10 cellular contexts compared by ENCODE assay signal in the genomic region with DNA sequence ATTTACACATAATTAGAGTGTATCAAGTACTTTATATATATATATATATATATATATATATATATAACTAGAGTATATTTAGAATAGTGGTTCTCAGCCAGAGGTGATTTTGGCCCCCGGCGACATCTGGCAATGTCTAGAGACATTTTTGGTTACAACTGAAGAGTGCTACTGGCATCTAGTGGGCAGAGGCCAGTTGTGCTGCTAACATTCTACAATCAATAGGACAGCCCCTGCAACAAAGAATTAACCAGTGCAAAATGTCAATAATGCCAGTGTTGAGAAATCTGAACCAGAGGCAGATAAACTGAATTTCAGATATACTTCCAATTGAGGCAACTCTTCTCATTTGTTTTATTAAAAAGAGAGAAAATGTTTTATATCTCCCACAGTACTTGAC. TPM values are rescaled to one million over a fixed set of nuclear protein-coding genes. Genes with fewer than 3 reads are reported as not detected.
DNase-seq lines count a peak whose midpoint lies in the region; ATAC-seq and TF ChIP-seq lines count a peak whose summit lies in the region.
"Had no signal": no experiment of that assay in that cellular context is flagged by ENCODE, and none has a peak within 500 bp of the region (broad histone marks: within the 10 kb centered on the region; RNA-seq: fewer than 3 reads in every experiment).

No MANE protein-coding gene starts in this region.

- peaks cover 87% of the 10 kb centered on the region for H3K79me2 ChIP-seq in Karpas-422 (ENCODE audit: low read length)
- peaks cover 73% of the 10 kb centered on the region for H3K79me2 ChIP-seq in hepatocyte

- 0 out of 2 replicates have a peak overlapping the region, but pooled peaks have one; percentile 1 for H3K9ac ChIP-seq in Karpas-422 (ENCODE audit: low read length)
- H3K9ac ChIP-seq: BLaER1 had no signal

- peak; percentile 28 for TF ChIP-seq CTCF in GM20000 (IDR thresholded peaks at IDR 0.05; ENCODE audit: extremely low read depth, missing control alignments)
- peak; percentile 50 for TF ChIP-seq CTCF in hepatocyte (IDR thresholded peaks at IDR 0.05; ENCODE audit: poor library complexity)

- DNase-seq in NCI-H1105 treated with DMSO at 0.1 percent for 48 hours (lab: John Stamatoyannopoulos, UW) (peak; percentile 18), NCI-H1105 (lab: John Stamatoyannopoulos, UW) (no peak), GM20000 (ENCODE audit: low spot score) (no peak), Karpas-422 (peak; percentile 93), hepatocyte (ENCODE audit: low spot score) (peak; percentile 30), ureter (ENCODE audit: low spot score) (no peak)
- DNase-seq in activated T-helper 2 cell treated with anti-CD3 and anti-CD28 coated beads, Interferon-gamma antibody, Interleukin-2, Interleukin-4, amounts not matched to agents 10 μg/mL and 5 μg/mL and 100 μg/mL, durations not matched to agents 14 hours and 24 hours and 36 hours (ENCODE audit: low spot score): no peak

- intact Hi-C loops in activated T-helper 2 cell treated with anti-CD3 and anti-CD28 coated beads, Interferon-gamma antibody, Interleukin-2, Interleukin-4, amounts not matched to agents 10 μg/mL and 5 μg/mL and 100 μg/mL, durations not matched to agents 14 hours and 24 hours and 36 hours (cut with micrococcal nuclease): loop anchor here (5.0 kb wide), 1 partner anchor 215 kb away; no protein-coding TSS in a partner anchor

- H4K20me1 ChIP-seq in Karpas-422 (ENCODE audit: insufficient read depth, low read depth, low read length) (no peaks in the 10 kb centered on the region), hepatocyte (ENCODE audit: insufficient read depth, poor library complexity, severe bottlenecking) (peaks cover 11% of the 10 kb centered on the region)
- H4K20me1 ChIP-seq: BLaER1 had no signal

- H3K9me2 ChIP-seq in Karpas-422 (replicated peaks; ENCODE audit: insufficient read depth, low read length) (no peaks in the 10 kb centered on the region), hepatocyte (replicated peaks; ENCODE audit: insufficient read depth) (no peaks in the 10 kb centered on the region)

- peaks cover 76% of the 10 kb centered on the region for H3K36me3 Mint-ChIP-seq in activated T-helper 2 cell treated with anti-CD3 and anti-CD28 coated beads, Interferon-gamma antibody, Interleukin-2, Interleukin-4, amounts not matched to agents 10 μg/mL and 5 μg/mL and 100 μg/mL, durations not matched to agents 14 hours and 24 hours and 36 hours (ENCODE audit: low read depth)

- no peaks in the 10 kb centered on the region for H3K27me3 Mint-ChIP-seq in activated T-helper 2 cell treated with anti-CD3 and anti-CD28 coated beads, Interferon-gamma antibody, Interleukin-2, Interleukin-4, amounts not matched to agents 10 μg/mL and 5 μg/mL and 100 μg/mL, durations not matched to agents 14 hours and 24 hours and 36 hours (ENCODE audit: low read depth)

- H2AFZ ChIP-seq in Karpas-422 (ENCODE audit: low read length) (no peak overlapping the region), hepatocyte (no peak overlapping the region)

- H3K4me1 Mint-ChIP-seq in activated T-helper 2 cell treated with anti-CD3 and anti-CD28 coated beads, Interferon-gamma antibody, Interleukin-2, Interleukin-4, amounts not matched to agents 10 μg/mL and 5 μg/mL and 100 μg/mL, durations not matched to agents 14 hours and 24 hours and 36 hours (ENCODE audit: low read depth): peaks cover 38% of the 10 kb centered on the region

- WGBS in hepatocyte (ENCODE audit: low lambda C conversion rate, missing lambda C conversion rate): 65% methylated on average over 2 of the region's 2 CpGs

- H3K27me3 ChIP-seq in Karpas-422 (ENCODE audit: low read length) (no peaks in the 10 kb centered on the region), hepatocyte (no peaks in the 10 kb centered on the region)
- H3K27me3 ChIP-seq: BLaER1 had no signal

- H3K36me3 ChIP-seq in Karpas-422 (ENCODE audit: insufficient read depth, low read length): peaks cover 44% of the 10 kb centered on the region; the same call in 1 of the 2 replicates
- no peaks in the 10 kb centered on the region for H3K36me3 ChIP-seq in hepatocyte (replicated peaks; ENCODE audit: insufficient read depth, low read depth)

- H3K4me2 ChIP-seq in Karpas-422 (ENCODE audit: low read depth, low read length, poor library complexity, severe bottlenecking) (peak overlapping the region; percentile 26), hepatocyte (no peak overlapping the region)
- H3K4me2 ChIP-seq: BLaER1 had no signal

- no peak for ATAC-seq in HG03039 (IDR thresholded peaks at IDR 0.05; ENCODE audit: unreplicated experiment)

- H3K9me3 ChIP-seq in Karpas-422 (ENCODE audit: low read length) (no peaks in the 10 kb centered on the region), hepatocyte (ENCODE audit: low read depth) (no peaks in the 10 kb centered on the region)

- H3K27ac ChIP-seq in Karpas-422 (ENCODE audit: low read length) (peak overlapping the region; percentile 66), hepatocyte (no peak overlapping the region)
- H3K27ac ChIP-seq: BLaER1, skin epidermis had no signal

- no peaks in the 10 kb centered on the region for H3K9me3 Mint-ChIP-seq in activated T-helper 2 cell treated with anti-CD3 and anti-CD28 coated beads, Interferon-gamma antibody, Interleukin-2, Interleukin-4, amounts not matched to agents 10 μg/mL and 5 μg/mL and 100 μg/mL, durations not matched to agents 14 hours and 24 hours and 36 hours

- H3K27ac Mint-ChIP-seq in activated T-helper 2 cell treated with anti-CD3 and anti-CD28 coated beads, Interferon-gamma antibody, Interleukin-2, Interleukin-4, amounts not matched to agents 10 μg/mL and 5 μg/mL and 100 μg/mL, durations not matched to agents 14 hours and 24 hours and 36 hours: peak overlapping the region; percentile 1

- no peak overlapping the region for H3K4me3 ChIP-seq in Karpas-422 (ENCODE audit: low read length)
- no peak overlapping the region for H3K4me3 ChIP-seq in hepatocyte
- H3K4me3 ChIP-seq: BLaER1, skin epidermis had no signal

- no peak overlapping the region for H3K4me3 Mint-ChIP-seq in activated T-helper 2 cell treated with anti-CD3 and anti-CD28 coated beads, Interferon-gamma antibody, Interleukin-2, Interleukin-4, amounts not matched to agents 10 μg/mL and 5 μg/mL and 100 μg/mL, durations not matched to agents 14 hours and 24 hours and 36 hours (ENCODE audit: low read depth)

- H3K4me1 ChIP-seq in Karpas-422 (ENCODE audit: low read length) (peaks cover 65% of the 10 kb centered on the region), hepatocyte (ENCODE audit: insufficient read depth) (no peaks in the 10 kb centered on the region)

RNA-seq across cellular contexts. Expression of a gene that starts 8.9 kb away (rescaled TPM):
- total RNA-seq in Karpas-422 (2014; rRNA removed; shearing (Covaris generic); ENCODE audit: low replicate concordance): 27.4 and 29.4 TPM in 2 replicates
- total RNA-seq in activated T-helper 2 cell treated with anti-CD3 and anti-CD28 coated beads, Interferon-gamma antibody, Interleukin-2, Interleukin-4, amounts not matched to agents 10 μg/mL and 5 μg/mL and 100 μg/mL, durations not matched to agents 14 hours and 24 hours and 36 hours: 41.2 and 45.1 TPM in 2 replicates
- total RNA-seq in hepatocyte: 23.3 and 25.1 TPM in 2 replicates
- 2.3 and 3.8 TPM in 2 replicates for polyA plus RNA-seq in hepatocyte
- total RNA-seq in ureter: 33.9 TPM

Comparison
In these comparisons a context has a peak if more than half of its experiments do, and no peak if none do; other contexts are left out.
1. DNase-seq: peak in NCI-H1105 treated with DMSO at 0.1 percent for 48 hours (single experiment), Karpas-422 (single experiment) and hepatocyte (single experiment); none in NCI-H1105 (single experiment), GM20000 (single experiment), activated T-helper 2 cell treated with anti-CD3 and anti-CD28 coated beads, Interferon-gamma antibody, Interleukin-2, Interleukin-4, amounts not matched to agents 10 μg/mL and 5 μg/mL and 100 μg/mL, durations not matched to agents 14 hours and 24 hours and 36 hours (single experiment) and ureter (single experiment).